In genomic region chr15:100108846-100109245, GRCh38 we compare ENCODE assay signal across 21 cellular contexts.
"Had no signal": no experiment of that assay in that cellular context is flagged by ENCODE, and none has a peak within 500 bp of the region (broad histone marks: within the 10 kb centered on the region; RNA-seq: fewer than 3 reads in every experiment).

No MANE protein-coding gene starts in this region.

- H3K27ac ChIP-seq: esophagus squamous epithelium, hepatocyte, left ventricle myocardium inferior, psoas muscle, tibial artery had no signal

- H3K27me3 Mint-ChIP-seq: activated naive CD8-positive, alpha-beta T cell; natural killer cell treated with Interleukin-12 subunit alpha and Interleukin-12 subunit beta and Interleukin-15 and Interleukin-18, amount 100 ng/mL, for 72 hours had no signal

- FAIRE-seq: endothelial cell of umbilical vein, urothelium cell line had no signal

- H3K27ac Mint-ChIP-seq: activated naive CD8-positive, alpha-beta T cell; natural killer cell treated with Interleukin-12 subunit alpha and Interleukin-12 subunit beta and Interleukin-15 and Interleukin-18, amount 100 ng/mL, for 72 hours had no signal

- H3K9me3 Mint-ChIP-seq: natural killer cell treated with Interleukin-12 subunit alpha and Interleukin-12 subunit beta and Interleukin-15 and Interleukin-18, amount 100 ng/mL, for 72 hours had no signal

- H3K9me3 ChIP-seq: esophagus squamous epithelium, left ventricle myocardium inferior, psoas muscle, tibial artery had no signal

- H3K27me3 ChIP-seq: esophagus squamous epithelium, hepatocyte, tibial artery had no signal

- H3K4me3 ChIP-seq: esophagus squamous epithelium, hepatocyte, left ventricle myocardium inferior, psoas muscle, tibial artery had no signal

- DNase-seq: activated CD4-positive, alpha-beta T cell treated with anti-CD3 and anti-CD28 coated beads for 1 hour; activated CD4-positive, alpha-beta T cell treated with anti-CD3 and anti-CD28 coated beads, Interleukin-2, amount 50 U/mL, for 4 hours; activated gamma-delta T cell treated with Interleukin-2 at 50 U/mL for 16 hours; activated T-cell treated with anti-CD3 and anti-CD28 coated beads for 4 hours; amygdala; cortex of kidney; effector CD4-positive, alpha-beta T cell; esophagus squamous epithelium; islet precursor cell; left ventricle myocardium inferior; occipital lobe; psoas muscle; stimulated activated CD4-positive, alpha-beta T cell treated with anti-CD3 and anti-CD28 coated beads, Interleukin-1b, Interleukin-23, amount 100 ng/mL, for 48 hours; tibial artery had no signal

- H3K4me3 Mint-ChIP-seq: activated naive CD8-positive, alpha-beta T cell; brain; natural killer cell treated with Interleukin-12 subunit alpha and Interleukin-12 subunit beta and Interleukin-15 and Interleukin-18, amount 100 ng/mL, for 72 hours had no signal

- H3K36me3 ChIP-seq: esophagus squamous epithelium, left ventricle myocardium inferior, tibial artery had no signal

- ATAC-seq: natural killer cell treated with Interleukin-12 subunit alpha and Interleukin-12 subunit beta and Interleukin-15 and Interleukin-18, amount 100 ng/mL, for 72 hours; psoas muscle; sciatic nerve had no signal
